Comparison of ENCODE assay signal across 1 cellular context in the genomic region with DNA sequence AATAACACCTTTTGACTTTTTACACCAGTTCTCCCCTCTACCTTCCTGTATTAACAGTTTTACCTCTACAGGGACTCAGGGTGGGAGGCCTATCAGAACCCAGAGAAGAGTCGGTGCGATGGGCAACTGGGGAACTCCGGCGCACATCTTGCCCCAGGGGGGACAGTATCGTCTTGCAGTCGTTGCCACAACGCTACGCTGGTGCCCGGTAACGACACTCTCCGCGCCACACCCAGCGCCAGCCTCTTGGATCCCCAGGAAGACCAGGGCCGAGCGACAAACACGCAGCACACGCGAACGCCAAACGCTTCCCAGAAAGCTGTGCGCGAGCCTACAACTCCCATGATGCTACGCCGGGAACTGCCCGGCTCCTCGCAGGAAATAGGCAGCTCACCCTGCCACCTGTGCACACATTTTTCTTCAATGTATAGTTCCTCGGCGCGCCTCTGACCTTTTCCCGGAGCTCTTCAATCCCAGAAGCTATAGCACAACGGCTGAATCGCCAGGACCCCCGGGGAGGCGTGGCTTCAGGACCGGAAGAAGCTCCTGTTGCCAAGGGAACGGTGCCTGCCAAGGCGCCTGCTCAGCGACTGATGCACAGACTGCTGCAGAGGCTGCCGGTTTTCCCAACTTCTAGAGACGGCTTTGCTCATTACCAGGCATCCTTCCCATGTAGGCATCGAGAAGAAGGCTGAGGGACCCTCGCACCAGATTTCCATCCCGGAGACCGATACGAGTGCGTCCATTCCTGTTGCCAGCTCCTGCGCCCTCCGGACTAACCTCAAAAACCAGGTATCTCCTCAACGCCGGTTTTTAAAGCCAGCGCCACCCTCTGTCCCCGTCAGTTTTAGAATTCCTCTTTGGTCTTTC.
A peak's percentile ranks its signal among the peaks of the same experiment; 100 is the strongest.
TF ChIP-seq lines count a peak whose summit lies in the region.

TSS of gene ARL6 (plus strand) at position 573 of the 870 bp plus-strand sequence. CDS start 3,350 bp downstream, outside the sequence.

TF ChIP-seq in GM23338, 12 proteins besides CTCF, POLR2A, EP300 and RAD21 (continued from another document):
- TF ChIP-seq POLR2AphosphoS5 (IDR thresholded peaks at IDR 0.05; ENCODE audit: low read depth) (peak; percentile 59), ZNF331 (CRISPR knock-in tag; IDR thresholded peaks at IDR 0.05; ENCODE audit: low read depth) (no peak), STAT1 (IDR thresholded peaks at IDR 0.05; ENCODE audit: unreplicated experiment) (no peak), JUNB (IDR thresholded peaks at IDR 0.05; ENCODE audit: unreplicated experiment) (no peak), NANOG (IDR thresholded peaks at IDR 0.05; ENCODE audit: borderline replicate concordance) (no peak), REST (IDR thresholded peaks at IDR 0.05; ENCODE audit: unreplicated experiment) (no peak), EZH2phosphoT487 (IDR thresholded peaks at IDR 0.05; ENCODE audit: unreplicated experiment) (no peak), ZNF114 (CRISPR knock-in tag; IDR thresholded peaks at IDR 0.05) (no peak)
- TF ChIP-seq, protein P1, sequence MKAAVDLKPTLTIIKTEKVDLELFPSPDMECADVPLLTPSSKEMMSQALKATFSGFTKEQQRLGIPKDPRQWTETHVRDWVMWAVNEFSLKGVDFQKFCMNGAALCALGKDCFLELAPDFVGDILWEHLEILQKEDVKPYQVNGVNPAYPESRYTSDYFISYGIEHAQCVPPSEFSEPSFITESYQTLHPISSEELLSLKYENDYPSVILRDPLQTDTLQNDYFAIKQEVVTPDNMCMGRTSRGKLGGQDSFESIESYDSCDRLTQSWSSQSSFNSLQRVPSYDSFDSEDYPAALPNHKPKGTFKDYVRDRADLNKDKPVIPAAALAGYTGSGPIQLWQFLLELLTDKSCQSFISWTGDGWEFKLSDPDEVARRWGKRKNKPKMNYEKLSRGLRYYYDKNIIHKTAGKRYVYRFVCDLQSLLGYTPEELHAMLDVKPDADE (IDR thresholded peaks at IDR 0.05), result peak; percentile 88
